Comparison of ENCODE assay signal across 16 cellular contexts in the genomic region with DNA sequence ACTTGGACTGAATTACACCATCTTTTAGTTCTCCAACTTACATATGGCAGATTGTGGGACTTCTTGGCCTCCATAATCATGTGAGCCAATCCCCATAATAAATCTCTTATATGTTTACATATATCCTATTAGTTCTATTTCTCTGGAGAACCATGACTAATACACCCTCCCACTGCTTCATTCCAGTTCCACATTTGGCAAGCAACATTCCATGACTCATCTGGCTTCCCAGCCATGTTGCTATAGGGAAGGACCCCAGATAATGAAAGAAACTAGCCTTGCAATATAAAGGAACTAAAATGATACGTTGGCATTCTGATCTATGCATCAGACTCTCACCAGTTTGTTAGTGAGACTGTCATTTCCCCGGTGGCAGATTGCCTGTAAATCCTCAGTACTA. TPM values are rescaled to one million over a fixed set of nuclear protein-coding genes. Genes with fewer than 3 reads are reported as not detected.
A peak's percentile ranks its signal among the peaks of the same experiment; 100 is the strongest.
DNase-seq lines count a peak whose midpoint lies in the region; ATAC-seq and TF ChIP-seq lines count a peak whose summit lies in the region.
"Had no signal": no experiment of that assay in that cellular context is flagged by ENCODE, and none has a peak within 500 bp of the region (broad histone marks: within the 10 kb centered on the region; RNA-seq: fewer than 3 reads in every experiment).

No MANE protein-coding gene starts in this region.

- ATAC-seq in gastrocnemius medialis, result no peak
- ATAC-seq: activated T-cell treated with anti-CD3 and anti-CD28 coated beads, Interleukin-2, amount 50 U/mL, for 72 hours had no signal

- H3K14ac ChIP-seq in mesenchymal stem cell (ENCODE audit: low read length in 2 of 2), result no peak overlapping the region

- H3K79me1 ChIP-seq in mesenchymal stem cell (replicated peaks; ENCODE audit: low read length, poor library complexity, severe bottlenecking), result no peaks in the 10 kb centered on the region

- H3K18ac ChIP-seq in mesenchymal stem cell (ENCODE audit: low read depth in 1 of 2, low read length in 2 of 2), result peak overlapping the region; percentile 48 to 86

- no peak for TF ChIP-seq POLR2A in gastrocnemius medialis (IDR thresholded peaks at IDR 0.05)

- no peak overlapping the region for H2BK5ac ChIP-seq in mesenchymal stem cell (ENCODE audit: low read depth, low read length, poor library complexity, severe bottlenecking)

- peak overlapping the region in 1 of 2 experiments; percentile 61 for H2BK12ac ChIP-seq in mesenchymal stem cell (ENCODE audit: low read length in 2 of 2)

- H3K4me2 ChIP-seq in mesenchymal stem cell (ENCODE audit: low read length, poor library complexity, severe bottlenecking), result no peak overlapping the region

- DNase-seq in Ammon's horn (ENCODE audit: low spot score), result peak; percentile 12
- DNase-seq in LoVo (ENCODE audit: low spot score), result peak; percentile 9
- peak; percentile 94 to 96 for DNase-seq in cardiac fibroblast (ENCODE audit: low read depth in 2 of 2)
- DNase-seq in mesenchymal stem cell, result peak; percentile 95
- DNase-seq in effector memory CD4-positive, alpha-beta T cell, result no peak
- DNase-seq in H7, result no peak
- DNase-seq in gastrocnemius medialis, result no peak
- no peak for DNase-seq in NCI-H128 (lab: John Stamatoyannopoulos, UW; ENCODE audit: unreplicated experiment)
- DNase-seq: activated T-cell treated with anti-CD3 and anti-CD28 coated beads, Interleukin-2, amount 50 U/mL, for 72 hours; DMS79 treated with DMSO at 0.1 percent for 48 hours; erythroblast; midbrain; NCI-H526; stimulated activated CD4-positive, alpha-beta T cell treated with anti-CD3 and anti-CD28 coated beads, Interleukin-4, amount 100 ng/mL, for 24 hours; T-helper 9 cell had no signal

- H3K23ac ChIP-seq in mesenchymal stem cell (ENCODE audit: low read length in 2 of 2), result no peak overlapping the region

- TF ChIP-seq CTCF in cardiac fibroblast (IDR thresholded peaks at IDR 0.05; ENCODE audit: low read depth, low read length) (no peak), gastrocnemius medialis (IDR thresholded peaks at IDR 0.05 in 4 of 5, conservative IDR thresholded peaks at IDR 0.05 in 1 of 5) (no peak)

- H4K8ac ChIP-seq in mesenchymal stem cell (ENCODE audit: low read length), result no peak overlapping the region

- H3K9ac ChIP-seq in mesenchymal stem cell (ENCODE audit: low read length), result peak overlapping the region; percentile 17

- no peak overlapping the region for H4K91ac ChIP-seq in mesenchymal stem cell (ENCODE audit: low read length)

- no peak overlapping the region for H2BK15ac ChIP-seq in mesenchymal stem cell (ENCODE audit: low read depth, poor library complexity, severe bottlenecking)

- in situ Hi-C loops in gastrocnemius medialis (cut with MboI; ENCODE audit: low sequenced_read_pairs in 4 of 4), result no loop called here

- peaks cover 2% of the 10 kb centered on the region for H3K4me1 ChIP-seq in mesenchymal stem cell (ENCODE audit: control insufficient read depth, insufficient read depth, low read depth, low read length)
- H3K4me1 ChIP-seq in effector memory CD4-positive, alpha-beta T cell (ENCODE audit: control insufficient read depth, insufficient read depth, low read length, poor library complexity, severe bottlenecking), result no peaks in the 10 kb centered on the region
- no peaks in the 10 kb centered on the region for H3K4me1 ChIP-seq in gastrocnemius medialis

- H3K36me3 ChIP-seq in mesenchymal stem cell (ENCODE audit: control insufficient read depth in 1 of 2, insufficient read depth in 2 of 2, low read depth in 1 of 2, low read length in 2 of 2), result no peaks in the 10 kb centered on the region
- no peaks in the 10 kb centered on the region for H3K36me3 ChIP-seq in effector memory CD4-positive, alpha-beta T cell (ENCODE audit: control insufficient read depth, insufficient read depth, low read length)
- H3K36me3 ChIP-seq in H7 (replicated peaks; ENCODE audit: control insufficient read depth, insufficient read depth, low read length), result no peaks in the 10 kb centered on the region
- no peaks in the 10 kb centered on the region for H3K36me3 ChIP-seq in gastrocnemius medialis

- H2AFZ ChIP-seq in mesenchymal stem cell (ENCODE audit: low read depth, low read length), result no peak overlapping the region

- H2AK5ac ChIP-seq in mesenchymal stem cell (ENCODE audit: low read length, severe bottlenecking), result no peak overlapping the region

- no peak overlapping the region for H3K4me3 ChIP-seq in cardiac fibroblast (replicated peaks in 1 of 2; ENCODE audit: low read depth in 2 of 2, low read length in 2 of 2)
- no peak overlapping the region for H3K4me3 ChIP-seq in mesenchymal stem cell (ENCODE audit: insufficient read depth in 1 of 2, low read depth in 1 of 2, low read length in 2 of 2)
- H3K4me3 ChIP-seq in effector memory CD4-positive, alpha-beta T cell (ENCODE audit: insufficient read depth, low read depth, low read length, poor library complexity, severe bottlenecking), result no peak overlapping the region
- H3K4me3 ChIP-seq in H7 (ENCODE audit: insufficient read depth, low read depth, low read length), result no peak overlapping the region
- H3K4me3 ChIP-seq in gastrocnemius medialis, result no peak overlapping the region

- peaks cover 5% of the 10 kb centered on the region for H3K9me3 ChIP-seq in mesenchymal stem cell (ENCODE audit: control insufficient read depth, low read length)
- H3K9me3 ChIP-seq in effector memory CD4-positive, alpha-beta T cell (ENCODE audit: control insufficient read depth, low read length), result no peaks in the 10 kb centered on the region
- H3K9me3 ChIP-seq in gastrocnemius medialis, result no peaks in the 10 kb centered on the region

- peak overlapping the region; percentile 24 for H2BK120ac ChIP-seq in mesenchymal stem cell (ENCODE audit: low read depth, low read length)

- no peaks in the 10 kb centered on the region for H3K27me3 ChIP-seq in mesenchymal stem cell (ENCODE audit: control insufficient read depth in 1 of 2, insufficient read depth in 1 of 2, low read length in 2 of 2)
- no peaks in the 10 kb centered on the region for H3K27me3 ChIP-seq in effector memory CD4-positive, alpha-beta T cell (replicated peaks; ENCODE audit: control insufficient read depth, insufficient read depth, low read length, poor library complexity, severe bottlenecking)
- no peaks in the 10 kb centered on the region for H3K27me3 ChIP-seq in H7 (ENCODE audit: control insufficient read depth, insufficient read depth, low read length)
- H3K27me3 ChIP-seq in gastrocnemius medialis, result no peaks in the 10 kb centered on the region

- intact Hi-C loops in gastrocnemius medialis (cut with DNase I; ENCODE audit: low total_unique reads), result no loop called here

- peak overlapping the region; percentile 11 for H3K27ac ChIP-seq in mesenchymal stem cell (ENCODE audit: low read length, poor library complexity, severe bottlenecking)
- H3K27ac ChIP-seq in effector memory CD4-positive, alpha-beta T cell (ENCODE audit: insufficient read depth, low read length, poor library complexity, severe bottlenecking), result no peak overlapping the region
- no peak overlapping the region for H3K27ac ChIP-seq in gastrocnemius medialis

- WGBS in mesenchymal stem cell, result 71% methylated on average over 2 of the region's 2 CpGs

- peak overlapping the region in 1 of 2 experiments; percentile 17 for H3K4ac ChIP-seq in mesenchymal stem cell (ENCODE audit: low read depth in 1 of 2, low read length in 2 of 2)

RNA-seq across cellular contexts. Expression of a gene that starts 10.9 kb away (rescaled TPM):
- not detected for polyA plus RNA-seq in mesenchymal stem cell (2013, experiment 1 of 2)
- not detected for polyA plus RNA-seq in mesenchymal stem cell (2013, experiment 2 of 2)
- total RNA-seq in H7 (2014; rRNA removed; shearing (Covaris generic)), result not detected in 2 replicates
- total RNA-seq in gastrocnemius medialis, result not detected
- total RNA-seq: activated T-cell treated with anti-CD3 and anti-CD28 coated beads, Interleukin-2, amount 50 U/mL, for 72 hours; ureter had no signal

RNA-seq across cellular contexts. Expression of a gene that starts 51.2 kb away (rescaled TPM):
- polyA plus RNA-seq in mesenchymal stem cell (2013, experiment 1 of 2), result 51.9 TPM
- 53.8 TPM for polyA plus RNA-seq in mesenchymal stem cell (2013, experiment 2 of 2)
- total RNA-seq in H7 (2014; rRNA removed; shearing (Covaris generic)), result 3.5 and 4.2 TPM in 2 replicates
- total RNA-seq in gastrocnemius medialis, result 10 to 100 TPM; 17.3 to 35.9 (median 27.1) TPM

RNA-seq across cellular contexts. Expression of a gene that starts 54.5 kb away (rescaled TPM):
- 28.2 TPM for polyA plus RNA-seq in mesenchymal stem cell (2013, experiment 1 of 2)
- polyA plus RNA-seq in mesenchymal stem cell (2013, experiment 2 of 2), result 30.8 TPM
- 7.8 and 8.8 TPM in 2 replicates for total RNA-seq in H7 (2014; rRNA removed; shearing (Covaris generic))
- 10 to 100 TPM in 1 of 4 donors, 1 to 10 TPM in 3; 4.5 to 10.1 (median 7.1) TPM for total RNA-seq in gastrocnemius medialis

Comparison
In these comparisons a context has a peak if more than half of its experiments do, and no peak if none do; other contexts are left out.
1. DNase-seq: peak in Ammon's horn (single experiment), LoVo (single experiment), cardiac fibroblast (2 of 2) and mesenchymal stem cell (single experiment); none in effector memory CD4-positive, alpha-beta T cell (0 of 3), H7 (single experiment), gastrocnemius medialis (0 of 2) and NCI-H128 (single experiment).